12 cellular contexts compared by ENCODE assay signal in genomic region chr2:15809504-15809903, GRCh38.
DNase-seq lines count a peak whose midpoint lies in the region; ATAC-seq, FAIRE-seq and TF ChIP-seq lines count a peak whose summit lies in the region.
"Had no signal": no experiment of that assay in that cellular context is flagged by ENCODE, and none has a peak within 500 bp of the region (broad histone marks: within the 10 kb centered on the region; RNA-seq: fewer than 3 reads in every experiment).

No MANE protein-coding gene starts in this region.

- CTCF ChIA-PET in CD4-positive, alpha-beta T cell (lab: Charles Lee), result no interaction called here

- no peaks in the 10 kb centered on the region for H3K4me1 Mint-ChIP-seq in CD4-positive, alpha-beta T cell (ENCODE audit: low read depth)

- FAIRE-seq in GM19239 (lab: Jason Lieb, UNC), result no peak

- H3K9ac ChIP-seq in SK-N-MC (ENCODE audit: insufficient read length), result no peak overlapping the region

- H3K27ac ChIP-seq in SK-N-MC, result peak overlapping the region; percentile 89; the same call in 1 of the 2 replicates
- H3K27ac ChIP-seq in mesodermal cell (ENCODE audit: low read depth, low read length, severe bottlenecking), result peak overlapping the region; percentile 59
- H3K27ac ChIP-seq in CD4-positive, alpha-beta T cell (ENCODE audit: low read depth, low read length), result no peak overlapping the region

- H3K9me3 Mint-ChIP-seq in CD4-positive, alpha-beta T cell, result no peaks in the 10 kb centered on the region

- H3K9me3 ChIP-seq in SK-N-MC (ENCODE audit: low read depth, low read length) (no peaks in the 10 kb centered on the region), mesodermal cell (ENCODE audit: control insufficient read depth, low read length) (peaks cover 3% of the 10 kb centered on the region)
- H3K9me3 ChIP-seq in CD4-positive, alpha-beta T cell (ENCODE audit: control insufficient read depth, low read length), result no peaks in the 10 kb centered on the region

- H3K27ac Mint-ChIP-seq in CD4-positive, alpha-beta T cell, result no peak overlapping the region

- WGBS in mesodermal cell (ENCODE audit: insufficient coverage in 2 of 2), 2 experiments, result 48 to 58% methylated on average over 4 to 5 of the region's 10 CpGs

- intact Hi-C loops in CD4-positive, alpha-beta T cell (cut with DNase I, micrococcal nuclease), result no loop called here

- DNase-seq in NCI-H1436 (lab: John Stamatoyannopoulos, UW) (peak; percentile 95), SK-N-MC (ENCODE audit: low read depth, low spot score) (no peak), GM19239 (ENCODE audit: insufficient read length, low spot score) (no peak)
- no peak for DNase-seq in CD4-positive, alpha-beta T cell
- no peak for DNase-seq in activated naive CD4-positive, alpha-beta T cell treated with Interleukin-2 at 50 U/mL for 16 hours
- DNase-seq: NCI-H187, NCI-H2171, NCI-H446 treated with DMSO at 0.1 percent for 48 hours, SIG-M5 had no signal

- no peak for ATAC-seq in CD4-positive, alpha-beta T cell (ENCODE audit: poor library complexity)
- ATAC-seq in GM18520 (IDR thresholded peaks at IDR 0.05; ENCODE audit: unreplicated experiment), result no peak
- ATAC-seq: HCT116 had no signal

- H3K36me3 Mint-ChIP-seq in CD4-positive, alpha-beta T cell (ENCODE audit: low read depth), result no peaks in the 10 kb centered on the region

- H3K4me3 Mint-ChIP-seq in CD4-positive, alpha-beta T cell, result no peak overlapping the region

- TF ChIP-seq CTCF in CD4-positive, alpha-beta T cell (IDR thresholded peaks at IDR 0.05), result no peak

- H3K27me3 Mint-ChIP-seq in CD4-positive, alpha-beta T cell, result peaks cover 9% of the 10 kb centered on the region

- no peaks in the 10 kb centered on the region for H3K27me3 ChIP-seq in CD4-positive, alpha-beta T cell (ENCODE audit: control insufficient read depth, insufficient read depth, low read length)

- H3K36me3 ChIP-seq in SK-N-MC (ENCODE audit: insufficient read depth, low read length), result no peaks in the 10 kb centered on the region
- H3K36me3 ChIP-seq in mesodermal cell (ENCODE audit: control insufficient read depth, insufficient read depth, low read length), result no peaks in the 10 kb centered on the region

- POLR2A ChIA-PET in CD4-positive, alpha-beta T cell (lab: Charles Lee), result no interaction called here

- H3K4me3 ChIP-seq in SK-N-MC (peak overlapping the region; percentile 62), mesodermal cell (ENCODE audit: extremely low read depth, insufficient read depth, low read length, poor library complexity, severe bottlenecking) (no peak overlapping the region)

- H3K4me1 ChIP-seq in mesodermal cell (ENCODE audit: control insufficient read depth, insufficient read depth, low read length, poor library complexity, severe bottlenecking), result peaks cover 36% of the 10 kb centered on the region
